ENCODE assay signal across 10 cellular contexts in genomic region chr21:33360281-33360680, GRCh38. TPM values are rescaled to one million over a fixed set of nuclear protein-coding genes. Genes with fewer than 3 reads are reported as not detected.
DNase-seq lines count a peak whose midpoint lies in the region; FAIRE-seq and TF ChIP-seq lines count a peak whose summit lies in the region.
"Had no signal": no experiment of that assay in that cellular context is flagged by ENCODE, and none has a peak within 500 bp of the region (broad histone marks: within the 10 kb centered on the region; RNA-seq: fewer than 3 reads in every experiment).

No MANE protein-coding gene starts in this region.

- H3K4me3 ChIP-seq in breast epithelium (no peak overlapping the region), uterus (no peak overlapping the region)

- peaks cover 2% of the 10 kb centered on the region for H3K36me3 Mint-ChIP-seq in activated naive CD8-positive, alpha-beta T cell
- H3K36me3 Mint-ChIP-seq in activated naive CD8-positive, alpha-beta T cell treated with anti-CD3 and anti-CD28 coated beads for 36 hours = peaks cover 3% of the 10 kb centered on the region

- H3K27ac ChIP-seq in breast epithelium (peak overlapping the region; percentile 50 to 70), uterus (peak overlapping the region; percentile 58 to 75)

- FAIRE-seq in GM12892 (lab: Jason Lieb, UNC) = no peak

- H3K9me3 ChIP-seq in breast epithelium (no peaks in the 10 kb centered on the region), uterus (no peaks in the 10 kb centered on the region)

- no peak for TF ChIP-seq POLR2A in breast epithelium (IDR thresholded peaks at IDR 0.05)
- no peak for TF ChIP-seq POLR2A in uterus (IDR thresholded peaks at IDR 0.05)
- no peak for TF ChIP-seq POLR2A in GM12892 (IDR thresholded peaks at IDR 0.05; ENCODE audit: low read depth, low read length)

- intact Hi-C loops in breast epithelium (cut with DNase I; ENCODE audit: low total_unique reads) (no loop called here), uterus (cut with DNase I; ENCODE audit: low total_unique reads) (no loop called here)

- H3K9me3 Mint-ChIP-seq in activated naive CD8-positive, alpha-beta T cell (ENCODE audit: low read depth) = no peaks in the 10 kb centered on the region
- H3K9me3 Mint-ChIP-seq in activated naive CD8-positive, alpha-beta T cell treated with anti-CD3 and anti-CD28 coated beads for 36 hours = peaks cover 2% of the 10 kb centered on the region
- H3K9me3 Mint-ChIP-seq: stimulated activated effector memory CD8-positive, alpha-beta T cell treated with anti-CD3 and anti-CD28 coated beads, Interleukin-12 subunit alpha, Interleukin-12 subunit beta, amount 100 ng/mL, for 72 hours had no signal

- no peaks in the 10 kb centered on the region for H3K4me1 ChIP-seq in breast epithelium
- H3K4me1 ChIP-seq in uterus = peaks cover 0 to 13% of the 10 kb centered on the region in 2 donors

- H3K4me3 Mint-ChIP-seq in activated naive CD8-positive, alpha-beta T cell = no peak overlapping the region
- no peak overlapping the region for H3K4me3 Mint-ChIP-seq in activated naive CD8-positive, alpha-beta T cell treated with anti-CD3 and anti-CD28 coated beads for 36 hours

- H3K27me3 Mint-ChIP-seq in activated naive CD8-positive, alpha-beta T cell = no peaks in the 10 kb centered on the region
- H3K27me3 Mint-ChIP-seq in activated naive CD8-positive, alpha-beta T cell treated with anti-CD3 and anti-CD28 coated beads for 36 hours = no peaks in the 10 kb centered on the region

- peak overlapping the region; percentile 50 for H3K27ac Mint-ChIP-seq in activated naive CD8-positive, alpha-beta T cell
- H3K27ac Mint-ChIP-seq in activated naive CD8-positive, alpha-beta T cell treated with anti-CD3 and anti-CD28 coated beads for 36 hours = no peak overlapping the region
- H3K27ac Mint-ChIP-seq: stimulated activated effector memory CD8-positive, alpha-beta T cell treated with anti-CD3 and anti-CD28 coated beads, Interleukin-12 subunit alpha, Interleukin-12 subunit beta, amount 100 ng/mL, for 72 hours had no signal

- H3K36me3 ChIP-seq in breast epithelium = no peaks in the 10 kb centered on the region
- H3K36me3 ChIP-seq in uterus = no peaks in the 10 kb centered on the region

- peaks cover 18% of the 10 kb centered on the region for H3K4me1 Mint-ChIP-seq in activated naive CD8-positive, alpha-beta T cell (ENCODE audit: low read depth)
- peaks cover 20% of the 10 kb centered on the region for H3K4me1 Mint-ChIP-seq in activated naive CD8-positive, alpha-beta T cell treated with anti-CD3 and anti-CD28 coated beads for 36 hours

- no peak for DNase-seq in activated naive CD8-positive, alpha-beta T cell treated with anti-CD3 and anti-CD28 coated beads for 36 hours
- no peak for DNase-seq in breast epithelium (ENCODE audit: low spot score in 2 of 2)
- DNase-seq in iris pigment epithelial cell (ENCODE audit: low read depth) = peak; percentile 72
- peak in 1 of 2 donors; percentile 43 for DNase-seq in uterus
- no peak for DNase-seq in NCI-H1436 (lab: John Stamatoyannopoulos, UW)
- DNase-seq in HT-29 (ENCODE audit: low spot score) = no peak
- no peak for DNase-seq in GM12892 (ENCODE audit: insufficient read length)
- DNase-seq: central memory CD4-positive, alpha-beta T cell had no signal

- no peaks in the 10 kb centered on the region for H3K27me3 ChIP-seq in breast epithelium
- H3K27me3 ChIP-seq in uterus = no peaks in the 10 kb centered on the region

- TF ChIP-seq CTCF in breast epithelium (IDR thresholded peaks at IDR 0.05) = no peak
- TF ChIP-seq CTCF in uterus (IDR thresholded peaks at IDR 0.05) = no peak

RNA-seq across cellular contexts. Expression of gene IFNAR1, which starts 35.5 kb away (rescaled TPM):
- 10 to 100 TPM; 32.3 to 34.7 TPM for total RNA-seq in activated naive CD8-positive, alpha-beta T cell treated with anti-CD3 and anti-CD28 coated beads for 36 hours
- total RNA-seq in breast epithelium (10 to 100 TPM; 30.2 to 44.8 (median 42.9) TPM), uterus (100 to 1,000 TPM in 1 of 4 donors, 10 to 100 TPM in 3; 26.8 to 115 (median 39.3) TPM)
- total RNA-seq in HT-29 (2014; rRNA removed; shearing (Covaris generic)) = 1.6 and 6.8 TPM in 2 replicates
- polyA plus RNA-seq in GM12892 (2012; ENCODE audit: missing spikeins) = 11.6 TPM

RNA-seq across cellular contexts. Expression of gene IFNGR2, which starts 42.9 kb away (rescaled TPM):
- 1 to 10 TPM; 5.6 to 5.7 TPM for total RNA-seq in activated naive CD8-positive, alpha-beta T cell treated with anti-CD3 and anti-CD28 coated beads for 36 hours
- 10 to 100 TPM; 61.6 to 76.7 (median 70.8) TPM for total RNA-seq in breast epithelium
- total RNA-seq in uterus = 10 to 100 TPM; 25.4 to 67.6 (median 58.3) TPM
- total RNA-seq in HT-29 (2014; rRNA removed; shearing (Covaris generic)) = 28.1 and 30.2 TPM in 2 replicates
- polyA plus RNA-seq in GM12892 (2012; ENCODE audit: missing spikeins) = 69.9 TPM
